In the genomic region with DNA sequence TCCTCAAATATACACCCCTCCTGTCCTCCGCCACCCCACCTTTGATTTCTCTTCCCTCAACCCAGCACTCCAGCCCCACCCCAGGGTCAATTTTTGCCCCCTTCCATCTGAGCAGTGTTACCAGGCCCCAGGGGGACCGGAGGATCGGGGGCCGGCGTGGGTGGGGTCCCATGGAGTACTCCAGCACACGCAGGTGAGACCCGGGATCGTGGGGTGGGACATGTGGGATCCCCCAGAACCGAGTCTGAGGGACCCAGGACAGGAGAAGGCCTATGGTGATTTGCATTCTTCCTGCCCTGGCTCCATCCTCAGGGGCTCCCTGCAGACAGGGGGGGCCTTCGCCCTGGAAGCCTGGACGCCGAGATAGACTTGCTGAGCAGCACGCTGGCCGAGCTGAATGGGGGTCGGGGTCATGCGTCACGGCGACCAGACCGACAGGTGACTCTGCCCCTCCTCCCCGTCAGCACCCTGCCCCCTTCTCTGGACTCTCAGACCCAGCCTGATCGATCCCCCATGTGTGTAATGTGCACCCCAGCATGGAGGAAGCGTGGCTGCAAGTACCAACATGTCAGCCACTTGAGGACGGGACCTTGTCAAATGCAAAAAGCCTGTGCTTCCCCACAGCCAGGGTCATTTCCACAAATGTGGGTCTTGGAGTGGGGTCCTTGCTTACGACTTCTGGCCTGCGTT, we compare ENCODE assay signal across 6 cellular contexts. TPM values are rescaled to one million over a fixed set of nuclear protein-coding genes. Genes with fewer than 3 reads are reported as not detected.
DNase-seq lines count a peak whose midpoint lies in the region; ATAC-seq and TF ChIP-seq lines count a peak whose summit lies in the region.

No MANE protein-coding gene starts in this region.

- CTCF ChIA-PET in A673 (lab: Charles Lee) (no interaction called here), PC-3 (lab: Charles Lee) (no interaction called here)

- no peaks in the 10 kb centered on the region for H4K20me1 ChIP-seq in PC-3 (ENCODE audit: low read length)

- H3K4me2 ChIP-seq in PC-3 (ENCODE audit: low read length) = peak overlapping the region; percentile 82

- intact Hi-C loops in A673 (cut with micrococcal nuclease; ENCODE audit: unreplicated experiment) = no loop called here
- intact Hi-C loops in PC-3 (cut with micrococcal nuclease) = loop anchor here (5.0 kb wide), 1 partner anchor 66 kb away; no protein-coding TSS in a partner anchor

- H3K36me3 ChIP-seq in A673 (ENCODE audit: insufficient read depth, low read length, poor library complexity, severe bottlenecking) (peaks cover 31% of the 10 kb centered on the region), PC-3 (ENCODE audit: low read depth, low read length) (0 out of 2 replicates have a peak, but pooled peaks cover 3% of the 10 kb centered on the region), iPS-15b (ENCODE audit: control insufficient read depth, insufficient read depth, low read length) (peaks cover 40% of the 10 kb centered on the region)

- no peaks in the 10 kb centered on the region for H3K9me2 ChIP-seq in PC-3 (replicated peaks; ENCODE audit: low read length)

- peaks cover 5% of the 10 kb centered on the region for H3K79me2 ChIP-seq in PC-3 (ENCODE audit: low read length)

- H3K4me3 ChIP-seq in A673 (ENCODE audit: low read depth, low read length, poor library complexity, severe bottlenecking) = peak overlapping the region; percentile 82
- 0 out of 2 replicates have a peak overlapping the region, but pooled peaks have one; percentile 23 for H3K4me3 ChIP-seq in PC-3 (ENCODE audit: low read length)
- H3K4me3 ChIP-seq in iPS-15b (ENCODE audit: low read depth, low read length) = peak overlapping the region; percentile 93

- ATAC-seq in PC-3 (no peak), GM19452 (IDR thresholded peaks at IDR 0.05; ENCODE audit: unreplicated experiment) (no peak)

- H2AFZ ChIP-seq in PC-3 (ENCODE audit: low read length) = no peak overlapping the region

- no peaks in the 10 kb centered on the region for H3F3A ChIP-seq in PC-3 (ENCODE audit: low read length, unreplicated experiment)

- BruUV-seq in A673 (replicated peaks; lab: Mats Ljungman, UMichigan) = no TSS peak
- no TSS peak for BruUV-seq in PC-3 (replicated peaks; lab: Mats Ljungman, UMichigan)

- H3K9ac ChIP-seq in PC-3 (ENCODE audit: low read length) (peak overlapping the region; percentile 97), iPS-15b (ENCODE audit: low read depth, low read length) (peak overlapping the region; percentile 98)

- H3K9me3 ChIP-seq in A673 (ENCODE audit: low read depth, low read length, poor library complexity, severe bottlenecking) = no peaks in the 10 kb centered on the region
- no peaks in the 10 kb centered on the region for H3K9me3 ChIP-seq in PC-3 (ENCODE audit: low read length)
- no peaks in the 10 kb centered on the region for H3K9me3 ChIP-seq in iPS-15b (ENCODE audit: control insufficient read depth, insufficient read depth, low read length)

- H3K4me1 ChIP-seq in A673 (ENCODE audit: insufficient read depth, low read length, poor library complexity, severe bottlenecking) = peaks cover 28% of the 10 kb centered on the region
- H3K4me1 ChIP-seq in PC-3 (ENCODE audit: insufficient read depth, low read length) = peaks cover 34% of the 10 kb centered on the region
- H3K4me1 ChIP-seq in iPS-15b (ENCODE audit: control insufficient read depth, insufficient read depth, low read length) = peaks cover 4% of the 10 kb centered on the region

- H3K27ac ChIP-seq in A673 (ENCODE audit: low read depth, low read length, poor library complexity, severe bottlenecking) (peak overlapping the region; percentile 96), PC-3 (ENCODE audit: low read length) (peak overlapping the region; percentile 100)

- H3K27me3 ChIP-seq in A673 (replicated peaks; ENCODE audit: insufficient read depth, low read depth, low read length, poor library complexity) = no peaks in the 10 kb centered on the region
- H3K27me3 ChIP-seq in PC-3 (ENCODE audit: low read length) = no peaks in the 10 kb centered on the region
- H3K27me3 ChIP-seq in iPS-15b (ENCODE audit: control insufficient read depth, insufficient read depth, low read length) = no peaks in the 10 kb centered on the region

- POLR2A ChIA-PET in A673 (lab: Charles Lee; ENCODE audit: low non-redundant PET) = no interaction called here
- POLR2A ChIA-PET in PC-3 (lab: Charles Lee; ENCODE audit: unreplicated experiment) = no interaction called here

- no peak for DNase-seq in A673 (ENCODE audit: low spot score)
- DNase-seq in PC-3 = no peak
- DNase-seq in HT-29 (ENCODE audit: low spot score) = no peak
- no peak for DNase-seq in NCI-H510A treated with DMSO at 0.1 percent for 48 hours (lab: John Stamatoyannopoulos, UW)

- TF ChIP-seq CTCF in A673 (conservative IDR thresholded peaks at IDR 0.05; ENCODE audit: low read depth, low read length) (no peak), PC-3 (conservative IDR thresholded peaks at IDR 0.05; ENCODE audit: low read depth, low read length) (no peak)

RNA-seq across cellular contexts. Expression of a gene that starts 0.8 kb away (rescaled TPM):
- total RNA-seq in A673 (2021) (114 and 140 TPM in 2 replicates), PC-3 (2014; rRNA removed) (11.3 and 14.6 TPM in 2 replicates)
- 20.0 and 23.5 TPM in 2 replicates for total RNA-seq in HT-29 (2014; rRNA removed; shearing (Covaris generic))

RNA-seq across cellular contexts. Expression of a gene that starts 7.0 kb away (rescaled TPM):
- total RNA-seq in A673 (2021) = 257 and 277 TPM in 2 replicates
- total RNA-seq in PC-3 (2014; rRNA removed) = 177 and 268 TPM in 2 replicates
- total RNA-seq in HT-29 (2014; rRNA removed; shearing (Covaris generic)) = 211 and 222 TPM in 2 replicates

RNA-seq across cellular contexts. Expression of a gene that starts 15.4 kb away (rescaled TPM):
- total RNA-seq in A673 (2021) = 23.8 and 26.1 TPM in 2 replicates
- 25.9 and 31.2 TPM in 2 replicates for total RNA-seq in PC-3 (2014; rRNA removed)
- total RNA-seq in HT-29 (2014; rRNA removed; shearing (Covaris generic)) = 68.7 and 85.6 TPM in 2 replicates

RNA-seq across cellular contexts. Expression of a gene that starts 21.6 kb away (rescaled TPM):
- 4.7 and 5.0 TPM in 2 replicates for total RNA-seq in A673 (2021)
- 10.5 and 14.6 TPM in 2 replicates for total RNA-seq in PC-3 (2014; rRNA removed)
- 30.4 and 31.0 TPM in 2 replicates for total RNA-seq in HT-29 (2014; rRNA removed; shearing (Covaris generic))

RNA-seq across cellular contexts. Expression of a gene that starts 27.7 kb away (rescaled TPM):
- total RNA-seq in A673 (2021) (0.52 and 0.87 TPM in 2 replicates), PC-3 (2014; rRNA removed) (0.40 and 1.3 TPM in 2 replicates)
- 0.13 and 1.1 TPM in 2 replicates for total RNA-seq in HT-29 (2014; rRNA removed; shearing (Covaris generic))

Comparison
In these comparisons a context has a peak if more than half of its experiments do, and no peak if none do; other contexts are left out.
1. H3K4me3 ChIP-seq: peak in every context shown above with its lines; median percentile 93 in iPS-15b; 82 in A673; 23 in PC-3.